1 cellular context compared by ENCODE assay signal in genomic region chr19:41263850-41264580, GRCh38.
TF ChIP-seq lines count a peak whose summit lies in the region.

TSS of gene HNRNPUL1 (plus strand) at chr19:41264372. CDS start at chr19:41264504, 132 bp downstream.

TF ChIP-seq in GM12878, 131 proteins besides CTCF, POLR2A, EP300 and RAD21 (continued from another document):
- TF ChIP-seq RELB (IDR thresholded peaks at IDR 0.05; ENCODE audit: low read depth) (peak; percentile 62), TCF3 (IDR thresholded peaks at IDR 0.05; ENCODE audit: borderline replicate concordance, insufficient read depth, low read depth, low read length) (no peak), CBX5 (IDR thresholded peaks at IDR 0.05; ENCODE audit: low read depth) (no peak)
